Comparison of ENCODE assay signal across 18 cellular contexts in genomic region chr13:48370815-48371214, GRCh38. TPM values are rescaled to one million over a fixed set of nuclear protein-coding genes. Genes with fewer than 3 reads are reported as not detected.
A peak's percentile ranks its signal among the peaks of the same experiment; 100 is the strongest.
DNase-seq lines count a peak whose midpoint lies in the region; ATAC-seq, FAIRE-seq and TF ChIP-seq lines count a peak whose summit lies in the region.
"Had no signal": no experiment of that assay in that cellular context is flagged by ENCODE, and none has a peak within 500 bp of the region (broad histone marks: within the 10 kb centered on the region; RNA-seq: fewer than 3 reads in every experiment).

No MANE protein-coding gene starts in this region.

- ATAC-seq in IMR-90 (ENCODE audit: low read depth) (no peak), aorta (ENCODE audit: low FRiP score) (no peak), GM18858 (IDR thresholded peaks at IDR 0.05; ENCODE audit: unreplicated experiment) (no peak), sciatic nerve (no peak)

- no peak overlapping the region for H4K8ac ChIP-seq in IMR-90 (ENCODE audit: low read depth in 2 of 2, low read length in 2 of 2)

- no TSS peak for BruUV-seq in IMR-90 (replicated peaks; lab: Mats Ljungman, UMichigan)

- H3K4me1 ChIP-seq in IMR-90 (ENCODE audit: control insufficient read depth, insufficient read depth, low read length) (no peaks in the 10 kb centered on the region), liver (ENCODE audit: control insufficient read depth in 4 of 4, insufficient read depth in 4 of 4, low read length in 3 of 4) (peaks cover 0 to 2% (median 0%) of the 10 kb centered on the region in 4 donors), aorta (ENCODE audit: control insufficient read depth in 1 of 2, insufficient read depth in 2 of 2, low read length in 2 of 2) (no peaks in the 10 kb centered on the region)

- WGBS in IMR-90 (ENCODE audit: extremely low coverage in 2 of 2, insufficient read length in 1 of 2), 2 experiments: no CpG with 5 or more reads among the region's 2 CpGs
- 56% methylated on average over 2 of the region's 2 CpGs for WGBS in liver
- WGBS in aorta, 2 donors: 71 to 80% methylated on average over 2 of the region's 2 CpGs

- no peak overlapping the region for H3K27ac ChIP-seq in IMR-90 (ENCODE audit: insufficient read depth, low read length)
- H3K27ac ChIP-seq in liver (ENCODE audit: low read depth in 1 of 2, low read length in 2 of 2): no peak overlapping the region
- H3K27ac ChIP-seq in aorta (ENCODE audit: low read depth in 1 of 2, low read length in 2 of 2): no peak overlapping the region
- H3K27ac ChIP-seq: BLaER1 treated with 17β-estradiol and CSF1 and Interleukin-3, amounts not matched to agents 10 nM and 100 nM; HL-60; KMS-11 had no signal

- H3K27me3 ChIP-seq in IMR-90 (ENCODE audit: control insufficient read depth, insufficient read depth, low read length): no peaks in the 10 kb centered on the region
- H3K27me3 ChIP-seq in liver (ENCODE audit: control insufficient read depth in 4 of 4, insufficient read depth in 4 of 4, low read length in 3 of 4): no peaks in the 10 kb centered on the region
- no peaks in the 10 kb centered on the region for H3K27me3 ChIP-seq in aorta (ENCODE audit: control insufficient read depth in 1 of 2, insufficient read depth in 2 of 2, low read length in 1 of 2)
- H3K27me3 ChIP-seq: BLaER1 treated with 17β-estradiol and CSF1 and Interleukin-3, amounts not matched to agents 10 nM and 100 nM had no signal

- H3K9ac ChIP-seq in IMR-90 (ENCODE audit: low read depth, low read length): no peak overlapping the region
- H3K9ac ChIP-seq in liver (ENCODE audit: low read depth in 1 of 2, low read length in 2 of 2): no peak overlapping the region
- H3K9ac ChIP-seq: BLaER1 treated with 17β-estradiol and CSF1 and Interleukin-3, amounts not matched to agents 10 nM and 100 nM; KMS-11 had no signal

- in situ Hi-C loops in IMR-90 (cut with MboI; ENCODE audit: low sequenced_read_pairs): no loop called here

- H2BK5ac ChIP-seq in IMR-90 (ENCODE audit: low read depth, low read length, poor library complexity, severe bottlenecking): no peak overlapping the region

- H2AFZ ChIP-seq in IMR-90 (replicated peaks; ENCODE audit: low read length, poor library complexity): no peak overlapping the region

- intact Hi-C loops in IMR-90 (cut with micrococcal nuclease): no loop called here
- intact Hi-C loops in aorta (cut with DNase I): no loop called here
- intact Hi-C loops in sciatic nerve (cut with DNase I): no loop called here

- H3K9me1 ChIP-seq in IMR-90 (ENCODE audit: insufficient read depth, low read length): no peaks in the 10 kb centered on the region

- no peaks in the 10 kb centered on the region for H4K20me1 ChIP-seq in IMR-90 (ENCODE audit: insufficient read depth, low read length)

- no peak overlapping the region for H3K56ac ChIP-seq in IMR-90 (ENCODE audit: extremely low read depth, insufficient read depth, low read length)

- H2AK5ac ChIP-seq in IMR-90 (ENCODE audit: low read depth, low read length): no peak overlapping the region

- no peak overlapping the region for H2AK9ac ChIP-seq in IMR-90 (replicated peaks; ENCODE audit: low read depth, low read length, poor library complexity)

- H4K5ac ChIP-seq in IMR-90 (ENCODE audit: low read depth, low read length): no peak overlapping the region

- no peak overlapping the region for H3K4me2 ChIP-seq in IMR-90 (ENCODE audit: low read depth, low read length)
- H3K4me2 ChIP-seq: KMS-11 had no signal

- H3K79me1 ChIP-seq in IMR-90 (ENCODE audit: low read depth in 1 of 2, low read length in 2 of 2): no peaks in the 10 kb centered on the region

- no peak overlapping the region for H3K18ac ChIP-seq in IMR-90 (ENCODE audit: low read depth, low read length)

- H2BK20ac ChIP-seq in IMR-90 (ENCODE audit: low read depth, low read length): no peak overlapping the region

- no peak overlapping the region for H3K4ac ChIP-seq in IMR-90 (ENCODE audit: low read depth, low read length)

- DNase-seq in IMR-90 (no peak), dermis blood vessel endothelial cell (peak; percentile 29), aorta (no peak), sciatic nerve (ENCODE audit: low spot score) (no peak), urothelium cell line (ENCODE audit: low spot score) (no peak)
- DNase-seq: ACHN; Calu3; CD4-positive, alpha-beta T cell; DMS 273 treated with DMSO at 0.1 percent for 48 hours; HCEC 1CT; HFFc6 had no signal

- peaks cover 5% of the 10 kb centered on the region; the same call in 1 of the 2 replicates for H3K36me3 ChIP-seq in IMR-90 (ENCODE audit: control insufficient read depth, insufficient read depth, low read length)
- peaks cover 0 to 4% (median 2%) of the 10 kb centered on the region in 4 donors for H3K36me3 ChIP-seq in liver (ENCODE audit: control insufficient read depth in 4 of 4, insufficient read depth in 3 of 4, low read depth in 1 of 4, low read length in 3 of 4)
- H3K36me3 ChIP-seq in aorta (ENCODE audit: control insufficient read depth in 1 of 2, insufficient read depth in 2 of 2, low read length in 1 of 2): no peaks in the 10 kb centered on the region

- TF ChIP-seq RAD21 in IMR-90 (IDR thresholded peaks at IDR 0.05; ENCODE audit: low read length) (no peak), liver (IDR thresholded peaks at IDR 0.05) (no peak)

- POLR2A ChIA-PET in IMR-90 (lab: Charles Lee; ENCODE audit: unreplicated experiment): no interaction called here

- H3K9me3 ChIP-seq in IMR-90 (ENCODE audit: control insufficient read depth, insufficient read depth, low read length) (no peaks in the 10 kb centered on the region), liver (ENCODE audit: control insufficient read depth in 4 of 4, low read length in 3 of 4) (no peaks in the 10 kb centered on the region), aorta (ENCODE audit: control insufficient read depth, low read length) (no peaks in the 10 kb centered on the region)

- dilution Hi-C loops in IMR-90 (cut with HindIII; ENCODE audit: low sequenced_read_pairs, unreplicated experiment): no loop called here

- TF ChIP-seq POLR2A in IMR-90 (IDR thresholded peaks at IDR 0.05; ENCODE audit: low read depth, low read length): no peak

- no peak overlapping the region for H2BK15ac ChIP-seq in IMR-90 (ENCODE audit: low read depth, low read length)

- H3K4me3 ChIP-seq in IMR-90 (ENCODE audit: insufficient read depth, low read depth, low read length) (no peak overlapping the region), liver (ENCODE audit: low read depth in 1 of 3, low read length in 3 of 3) (no peak overlapping the region), aorta (ENCODE audit: low read length in 2 of 2) (no peak overlapping the region)
- H3K4me3 ChIP-seq: BLaER1 treated with 17β-estradiol and CSF1 and Interleukin-3, amounts not matched to agents 10 nM and 100 nM had no signal

- no peak overlapping the region for H2BK120ac ChIP-seq in IMR-90 (ENCODE audit: low read depth, low read length)

- H4K91ac ChIP-seq in IMR-90 (ENCODE audit: insufficient read depth, low read depth, low read length): no peak overlapping the region

- CTCF ChIA-PET in IMR-90 (lab: Yijun Ruan, JAX): no interaction called here

- H3K23ac ChIP-seq in IMR-90 (ENCODE audit: low read depth, low read length): no peak overlapping the region

- no peak for TF ChIP-seq CTCF in IMR-90 (conservative IDR thresholded peaks at IDR 0.05; ENCODE audit: low read depth, low read length)
- no peak for TF ChIP-seq CTCF in liver (IDR thresholded peaks at IDR 0.05; ENCODE audit: low read depth, low read length, missing input control)

- FAIRE-seq in urothelium cell line (lab: Jason Lieb, UNC): no peak
- FAIRE-seq: GM18507, GM19239 had no signal

- H3K14ac ChIP-seq in IMR-90 (replicated peaks; ENCODE audit: low read depth, low read length): no peak overlapping the region

TF ChIP-seq in IMR-90, 13 proteins besides CTCF, POLR2A, EP300 and RAD21:
- TF ChIP-seq NFE2L2 (IDR thresholded peaks at IDR 0.05; ENCODE audit: low read depth, low read length) (no peak), CEBPB (IDR thresholded peaks at IDR 0.05; ENCODE audit: low read depth, low read length) (peak; percentile 51), MXI1 (IDR thresholded peaks at IDR 0.05; ENCODE audit: borderline replicate concordance, low read depth, low read length) (no peak), MAFK (IDR thresholded peaks at IDR 0.05; ENCODE audit: low read depth, low read length) (no peak)

TF ChIP-seq in liver, 16 proteins besides CTCF, POLR2A, EP300 and RAD21:
- no peak for TF ChIP-seq SP1 (IDR thresholded peaks at IDR 0.05)
- peak; percentile 13 to 54 for TF ChIP-seq HNF4A (conservative IDR thresholded peaks at IDR 0.05)

RNA-seq across cellular contexts. Expression of gene LPAR6, which starts 42.1 kb away (rescaled TPM):
- total RNA-seq in IMR-90 (2012; rRNA removed) (1.4 and 4.4 TPM in 2 replicates), dermis blood vessel endothelial cell (42.5 and 66.2 TPM in 2 replicates), liver (10 to 100 TPM in 1 of 2 donors, 1 to 10 TPM in 1; 5.9 to 12.4 TPM), aorta (10 to 100 TPM; 32.4 to 79.1 TPM), sciatic nerve (55.0 TPM)
- polyA plus RNA-seq in IMR-90 (2012; rRNA removed) (0.99 and 2.0 TPM in 2 replicates), liver (10 to 100 TPM in 1 of 2 donors, 1 to 10 TPM in 1; 8.0 to 11.1 TPM), aorta (10 to 100 TPM; 17.1 to 20.7 TPM)
- 0.14 and 0.45 TPM in 2 replicates for polyA plus RNA-seq in IMR-90 (2012; cell fraction: cytosol; rRNA removed)
- polyA plus RNA-seq in IMR-90 (2012; cell fraction: nucleus; rRNA removed; ENCODE audit: low replicate concordance): 0.04 and 1.5 TPM in 2 replicates
